Comparison of ENCODE assay signal across 20 cellular contexts in genomic region chr9:26243722-26244121, GRCh38.
DNase-seq lines count a peak whose midpoint lies in the region; ATAC-seq, FAIRE-seq and TF ChIP-seq lines count a peak whose summit lies in the region.
"Had no signal": no experiment of that assay in that cellular context is flagged by ENCODE, and none has a peak within 500 bp of the region (broad histone marks: within the 10 kb centered on the region; RNA-seq: fewer than 3 reads in every experiment).

No MANE protein-coding gene starts in this region.

- H2AFZ ChIP-seq in astrocyte (ENCODE audit: low read depth, low read length): no peak overlapping the region

- H3K4me2 ChIP-seq in astrocyte (ENCODE audit: low read length): peak overlapping the region; percentile 40

- no peaks in the 10 kb centered on the region for H3K4me1 ChIP-seq in A673 (ENCODE audit: insufficient read depth, low read length, poor library complexity, severe bottlenecking)
- peaks cover 7% of the 10 kb centered on the region for H3K4me1 ChIP-seq in astrocyte (ENCODE audit: insufficient read depth, low read length)

- no peaks in the 10 kb centered on the region for H3K9me3 ChIP-seq in A673 (ENCODE audit: low read depth, low read length, poor library complexity, severe bottlenecking)
- no peaks in the 10 kb centered on the region for H3K9me3 ChIP-seq in astrocyte (ENCODE audit: insufficient read depth, low read depth, low read length)

- CTCF ChIA-PET in A673 (lab: Charles Lee): no interaction called here

- H3K4me3 Mint-ChIP-seq in HFFc6: peak overlapping the region; percentile 3; the same call in 1 of the 2 replicates
- H3K4me3 Mint-ChIP-seq in astrocyte (ENCODE audit: unreplicated experiment): no peak overlapping the region
- H3K4me3 Mint-ChIP-seq in stimulated activated naive B cell treated with anti-CD40 and anti-IgM and Interleukin-4, amounts not matched to agents 10 μg/mL and 1 μg/mL and 100 μg/mL, for 72 hours: no peak overlapping the region
- H3K4me3 Mint-ChIP-seq: activated naive CD4-positive, alpha-beta T cell treated with anti-CD3 and anti-CD28 coated beads, Interleukin-2, amount 50 U/mL, for 24 hours had no signal

- TF ChIP-seq CTCF in A673 (conservative IDR thresholded peaks at IDR 0.05; ENCODE audit: low read depth, low read length) (no peak), HFFc6 (IDR thresholded peaks at IDR 0.05) (no peak), astrocyte (IDR thresholded peaks at IDR 0.05; ENCODE audit: insufficient read depth, low read depth, low read length) (no peak)

- peak; percentile 0 for DNase-seq in A673 (ENCODE audit: low spot score)
- DNase-seq in HFFc6: peak; percentile 69
- DNase-seq in astrocyte (ENCODE audit: low read depth): peak; percentile 51
- DNase-seq in kidney glomerular epithelial cell (lab: John Stamatoyannopoulos, UW): peak; percentile 85
- DNase-seq in SIG-M5 (lab: John Stamatoyannopoulos, UW): no peak
- no peak for DNase-seq in GOT3 (lab: John Stamatoyannopoulos, UW)
- DNase-seq in stimulated activated CD4-positive, alpha-beta T cell treated with anti-CD3 and anti-CD28 coated beads, Interleukin-12 subunit alpha, Interleukin-12 subunit beta, amount 100 ng/mL, for 4 hours: no peak
- DNase-seq in stimulated activated naive B cell treated with anti-CD40 and anti-IgM and Interleukin-4, amounts not matched to agents 10 μg/mL and 1 μg/mL and 100 μg/mL, for 72 hours: no peak
- DNase-seq: activated CD4-positive, alpha-beta T cell treated with anti-CD3 and anti-CD28 coated beads for 48 hours; COR-L47; GF-D8; NCI-H1092; NK-92 treated with Interleukin-12 subunit alpha and Interleukin-12 subunit beta, amount 100 ng/mL, for 24 hours; occipital lobe; Right ventricle myocardium superior; stimulated activated naive CD8-positive, alpha-beta T cell treated with anti-CD3 and anti-CD28 coated beads, Interleukin-15, Interleukin-2, amounts not matched to agents 100 U/mL and 50 U/mL, for 24 hours; T-helper 9 cell had no signal

- H3K27ac Mint-ChIP-seq in HFFc6 (peak overlapping the region; percentile 83), astrocyte (ENCODE audit: unreplicated experiment) (no peak overlapping the region)
- no peak overlapping the region for H3K27ac Mint-ChIP-seq in stimulated activated naive B cell treated with anti-CD40 and anti-IgM and Interleukin-4, amounts not matched to agents 10 μg/mL and 1 μg/mL and 100 μg/mL, for 72 hours
- H3K27ac Mint-ChIP-seq: activated naive CD4-positive, alpha-beta T cell treated with anti-CD3 and anti-CD28 coated beads, Interleukin-2, amount 50 U/mL, for 24 hours had no signal

- H3K4me3 ChIP-seq in A673 (ENCODE audit: low read depth, low read length, poor library complexity, severe bottlenecking) (no peak overlapping the region), astrocyte (ENCODE audit: insufficient read depth, low read depth, low read length) (no peak overlapping the region)
- H3K4me3 ChIP-seq: cardiac muscle cell had no signal

- no peak overlapping the region for H3K9ac ChIP-seq in astrocyte (ENCODE audit: low read length)

- H3K27me3 Mint-ChIP-seq in HFFc6 (ENCODE audit: insufficient read depth): no peaks in the 10 kb centered on the region
- no peaks in the 10 kb centered on the region for H3K27me3 Mint-ChIP-seq in astrocyte (ENCODE audit: low read depth, unreplicated experiment)
- no peaks in the 10 kb centered on the region for H3K27me3 Mint-ChIP-seq in stimulated activated naive B cell treated with anti-CD40 and anti-IgM and Interleukin-4, amounts not matched to agents 10 μg/mL and 1 μg/mL and 100 μg/mL, for 72 hours
- H3K27me3 Mint-ChIP-seq: activated naive CD4-positive, alpha-beta T cell treated with anti-CD3 and anti-CD28 coated beads, Interleukin-2, amount 50 U/mL, for 24 hours had no signal

- H3K4me1 Mint-ChIP-seq in HFFc6 (ENCODE audit: low read depth) (peaks cover 51% of the 10 kb centered on the region), astrocyte (ENCODE audit: low read depth, unreplicated experiment) (peaks cover 3% of the 10 kb centered on the region)
- no peaks in the 10 kb centered on the region for H3K4me1 Mint-ChIP-seq in stimulated activated naive B cell treated with anti-CD40 and anti-IgM and Interleukin-4, amounts not matched to agents 10 μg/mL and 1 μg/mL and 100 μg/mL, for 72 hours
- H3K4me1 Mint-ChIP-seq: activated naive CD4-positive, alpha-beta T cell treated with anti-CD3 and anti-CD28 coated beads, Interleukin-2, amount 50 U/mL, for 24 hours had no signal

- ATAC-seq in stimulated activated naive B cell treated with anti-CD40 and anti-IgM and Interleukin-4, amounts not matched to agents 10 μg/mL and 1 μg/mL and 100 μg/mL, for 72 hours (replicated peaks): no peak
- ATAC-seq: stimulated activated naive CD8-positive, alpha-beta T cell treated with anti-CD3 and anti-CD28 coated beads, Interleukin-15, Interleukin-2, amounts not matched to agents 100 U/mL and 50 U/mL, for 24 hours had no signal

- intact Hi-C loops in A673 (cut with micrococcal nuclease; ENCODE audit: unreplicated experiment): no loop called here

- POLR2A ChIA-PET in A673 (lab: Charles Lee; ENCODE audit: low non-redundant PET): no interaction called here

- no peak overlapping the region for H3K27ac ChIP-seq in A673 (ENCODE audit: low read depth, low read length, poor library complexity, severe bottlenecking)
- H3K27ac ChIP-seq in astrocyte (ENCODE audit: low read depth, low read length): peak overlapping the region; percentile 56
- H3K27ac ChIP-seq: cardiac muscle cell had no signal

- H3K9me3 Mint-ChIP-seq in HFFc6 (no peaks in the 10 kb centered on the region; the same call in 1 of the 2 replicates), astrocyte (ENCODE audit: unreplicated experiment) (peaks cover 1% of the 10 kb centered on the region)
- H3K9me3 Mint-ChIP-seq in stimulated activated naive B cell treated with anti-CD40 and anti-IgM and Interleukin-4, amounts not matched to agents 10 μg/mL and 1 μg/mL and 100 μg/mL, for 72 hours: peaks cover 4% of the 10 kb centered on the region in 2 donors

- BruUV-seq in A673 (replicated peaks; lab: Mats Ljungman, UMichigan): no TSS peak

- H3K27me3 ChIP-seq in A673 (replicated peaks; ENCODE audit: insufficient read depth, low read depth, low read length, poor library complexity) (no peaks in the 10 kb centered on the region), astrocyte (ENCODE audit: insufficient read depth, low read length) (no peaks in the 10 kb centered on the region)
- H3K27me3 ChIP-seq: cardiac muscle cell had no signal

- no peak for FAIRE-seq in astrocyte (lab: Jason Lieb, UNC)
- FAIRE-seq: keratinocyte had no signal

- H3K36me3 ChIP-seq in A673 (ENCODE audit: insufficient read depth, low read length, poor library complexity, severe bottlenecking) (no peaks in the 10 kb centered on the region), astrocyte (ENCODE audit: insufficient read depth, low read length) (no peaks in the 10 kb centered on the region)
- H3K36me3 ChIP-seq: cardiac muscle cell had no signal

- no peaks in the 10 kb centered on the region for H4K20me1 ChIP-seq in astrocyte (ENCODE audit: insufficient read depth, low read length)

- peaks cover 3% of the 10 kb centered on the region for H3K36me3 Mint-ChIP-seq in HFFc6 (ENCODE audit: low read depth)
- H3K36me3 Mint-ChIP-seq in astrocyte (ENCODE audit: low read depth, unreplicated experiment): no peaks in the 10 kb centered on the region
- H3K36me3 Mint-ChIP-seq in stimulated activated naive B cell treated with anti-CD40 and anti-IgM and Interleukin-4, amounts not matched to agents 10 μg/mL and 1 μg/mL and 100 μg/mL, for 72 hours: no peaks in the 10 kb centered on the region
- H3K36me3 Mint-ChIP-seq: activated naive CD4-positive, alpha-beta T cell treated with anti-CD3 and anti-CD28 coated beads, Interleukin-2, amount 50 U/mL, for 24 hours had no signal

- H3K79me2 ChIP-seq in astrocyte (ENCODE audit: insufficient read depth, low read length): no peaks in the 10 kb centered on the region

Comparison
In these comparisons a context has a peak if more than half of its experiments do, and no peak if none do; other contexts are left out.
1. DNase-seq: peak in A673 (single experiment), HFFc6 (single experiment), astrocyte (single experiment) and kidney glomerular epithelial cell (single experiment); none in SIG-M5 (single experiment), GOT3 (single experiment), stimulated activated CD4-positive, alpha-beta T cell treated with anti-CD3 and anti-CD28 coated beads, Interleukin-12 subunit alpha, Interleukin-12 subunit beta, amount 100 ng/mL, for 4 hours (single experiment) and stimulated activated naive B cell treated with anti-CD40 and anti-IgM and Interleukin-4, amounts not matched to agents 10 μg/mL and 1 μg/mL and 100 μg/mL, for 72 hours (single experiment).